In genomic region chr10:59340279-59340678, GRCh38 we compare ENCODE assay signal across 22 cellular contexts. TPM values are rescaled to one million over a fixed set of nuclear protein-coding genes. Genes with fewer than 3 reads are reported as not detected.
"Had no signal": no experiment of that assay in that cellular context is flagged by ENCODE, and none has a peak within 500 bp of the region (broad histone marks: within the 10 kb centered on the region; RNA-seq: fewer than 3 reads in every experiment).

No MANE protein-coding gene starts in this region.

- H3K4me3 ChIP-seq: heart right ventricle, left lung, lung, vagina had no signal

- H3K36me3 ChIP-seq: brain microvascular endothelial cell, heart right ventricle, left lung, vagina had no signal

- H3K4me1 Mint-ChIP-seq: activated naive CD8-positive, alpha-beta T cell treated with anti-CD3 and anti-CD28 coated beads, Interleukin-2, amount 10 ng/mL, durations not matched to agents 7 days and 5 days; endodermal cell; naive B cell had no signal

- H3K27me3 ChIP-seq: brain microvascular endothelial cell, heart right ventricle, left lung, vagina had no signal

- H3K27ac ChIP-seq: brain microvascular endothelial cell, vagina had no signal

- H3K9me3 ChIP-seq: heart right ventricle, left lung, vagina had no signal

- H3K4me1 ChIP-seq: left lung had no signal

- DNase-seq: activated CD4-positive, alpha-beta memory T cell treated with anti-CD3 and anti-CD28 coated beads for 36 hours; activated CD4-positive, alpha-beta T cell treated with anti-CD3 and anti-CD28 coated beads for 48 hours; activated naive CD4-positive, alpha-beta T cell treated with anti-CD3 and anti-CD28 coated beads for 36 hours; activated naive CD8-positive, alpha-beta T cell treated with anti-CD3 and anti-CD28 coated beads, Interleukin-2, amount 10 ng/mL, durations not matched to agents 7 days and 5 days; activated T-cell treated with anti-CD3 and anti-CD28 coated beads, Interleukin-2, amount 50 U/mL, for 48 hours; amniotic stem cell; brain microvascular endothelial cell; central memory CD4-positive, alpha-beta T cell; endodermal cell; heart right ventricle; left lung; naive B cell; posterior cingulate gyrus; retina; stimulated activated CD4-positive, alpha-beta T cell treated with anti-CD3 and anti-CD28 coated beads, Interleukin-4, amount 100 ng/mL, for 24 hours; stimulated activated naive CD8-positive, alpha-beta T cell treated with anti-CD3 and anti-CD28 coated beads, Interleukin-15, Interleukin-2, amounts not matched to agents 100 U/mL and 50 U/mL, for 24 hours; SW 1271; trophoblast cell had no signal

- H3K9me3 Mint-ChIP-seq: activated CD4-positive, alpha-beta memory T cell treated with anti-CD3 and anti-CD28 coated beads for 36 hours; activated naive CD4-positive, alpha-beta T cell treated with anti-CD3 and anti-CD28 coated beads for 36 hours; endodermal cell had no signal

- H3K27ac Mint-ChIP-seq: activated CD4-positive, alpha-beta memory T cell treated with anti-CD3 and anti-CD28 coated beads for 36 hours; activated naive CD4-positive, alpha-beta T cell treated with anti-CD3 and anti-CD28 coated beads for 36 hours; activated naive CD8-positive, alpha-beta T cell treated with anti-CD3 and anti-CD28 coated beads, Interleukin-2, amount 10 ng/mL, durations not matched to agents 7 days and 5 days; endodermal cell; naive B cell had no signal

- H3K4me3 Mint-ChIP-seq: activated CD4-positive, alpha-beta memory T cell treated with anti-CD3 and anti-CD28 coated beads for 36 hours; activated naive CD4-positive, alpha-beta T cell treated with anti-CD3 and anti-CD28 coated beads for 36 hours; activated naive CD8-positive, alpha-beta T cell treated with anti-CD3 and anti-CD28 coated beads, Interleukin-2, amount 10 ng/mL, durations not matched to agents 7 days and 5 days; endodermal cell; naive B cell; neural crest cell had no signal

- H3K36me3 Mint-ChIP-seq: activated CD4-positive, alpha-beta memory T cell treated with anti-CD3 and anti-CD28 coated beads for 36 hours; activated naive CD8-positive, alpha-beta T cell treated with anti-CD3 and anti-CD28 coated beads, Interleukin-2, amount 10 ng/mL, durations not matched to agents 7 days and 5 days; naive B cell had no signal

- H3K27me3 Mint-ChIP-seq: activated naive CD8-positive, alpha-beta T cell treated with anti-CD3 and anti-CD28 coated beads, Interleukin-2, amount 10 ng/mL, durations not matched to agents 7 days and 5 days; naive B cell had no signal

- ATAC-seq: heart right ventricle; left lung; stimulated activated naive CD8-positive, alpha-beta T cell treated with anti-CD3 and anti-CD28 coated beads, Interleukin-15, Interleukin-2, amounts not matched to agents 100 U/mL and 50 U/mL, for 24 hours had no signal

RNA-seq across cellular contexts. Expression of gene FAM13C, which starts 22.1 kb away (rescaled TPM):
- total RNA-seq: activated CD4-positive, alpha-beta memory T cell treated with anti-CD3 and anti-CD28 coated beads for 36 hours; activated naive CD4-positive, alpha-beta T cell treated with anti-CD3 and anti-CD28 coated beads for 36 hours; activated naive CD8-positive, alpha-beta T cell treated with anti-CD3 and anti-CD28 coated beads, Interleukin-2, amount 10 ng/mL, durations not matched to agents 7 days and 5 days; T-helper 2 cell treated with Interferon-gamma antibody and Interleukin-4, amounts not matched to agents 100 ng/mL and 5 ng/mL, for 36 hours had no signal
